Comparison of ENCODE assay signal across 24 cellular contexts in genomic region chrX:27740933-27741332, GRCh38.
DNase-seq lines count a peak whose midpoint lies in the region; ATAC-seq, FAIRE-seq and TF ChIP-seq lines count a peak whose summit lies in the region.
"Had no signal": no experiment of that assay in that cellular context is flagged by ENCODE, and none has a peak within 500 bp of the region (broad histone marks: within the 10 kb centered on the region; RNA-seq: fewer than 3 reads in every experiment).

No MANE protein-coding gene starts in this region.

- TF ChIP-seq EP300 in HepG2 (IDR thresholded peaks at IDR 0.05; ENCODE audit: low read depth in 2 of 2, low read length in 2 of 2): no peak
- no peak for TF ChIP-seq EP300 in HepG2 (CRISPR knock-in tag; IDR thresholded peaks at IDR 0.05; ENCODE audit: borderline replicate concordance)
- no peak for TF ChIP-seq EP300 in K562 (IDR thresholded peaks at IDR 0.05; ENCODE audit: low read length)

- no peak for FAIRE-seq in HepG2 (lab: Jason Lieb, UNC)
- no peak for FAIRE-seq in K562 (lab: Jason Lieb, UNC)
- FAIRE-seq: GM12878, GM12892, GM18507 had no signal

- H2AFZ ChIP-seq in HepG2 (ENCODE audit: low read length) (no peak overlapping the region), K562 (ENCODE audit: low read depth, low read length) (no peak overlapping the region)

- H3K4me2 ChIP-seq in HepG2 (ENCODE audit: low read depth, low read length): no peak overlapping the region
- H3K4me2 ChIP-seq in K562 (ENCODE audit: insufficient read depth, low read length): no peak overlapping the region
- H3K4me2 ChIP-seq: BLaER1 had no signal

- H4K20me1 ChIP-seq in HepG2 (ENCODE audit: insufficient read depth, low read length) (no peaks in the 10 kb centered on the region), K562 (replicated peaks; ENCODE audit: control insufficient read depth, insufficient read depth, low read length) (no peaks in the 10 kb centered on the region)
- H4K20me1 ChIP-seq: BLaER1 had no signal

- CTCF ChIA-PET in HepG2 (lab: Yijun Ruan, JAX; ENCODE audit: low intra/inter-chr PET ratio, low total read pairs): no interaction called here
- CTCF ChIA-PET in K562 (lab: Yijun Ruan, JAX; ENCODE audit: low intra/inter-chr PET ratio): no interaction called here

- intact Hi-C loops in HepG2 (cut with micrococcal nuclease; ENCODE audit: unreplicated experiment): no loop called here
- intact Hi-C loops in right lobe of liver (cut with DNase I): no loop called here
- intact Hi-C loops in K562 (cut with micrococcal nuclease): loop anchor here (5.0 kb wide), 1 partner anchor 166 kb away; no protein-coding TSS in a partner anchor

- ATAC-seq in HepG2 (no peak), right lobe of liver (no peak), K562 (no peak)
- ATAC-seq: GM12878 had no signal

- H3K9ac ChIP-seq in HepG2 (ENCODE audit: insufficient read depth, low read depth, low read length) (no peak overlapping the region), K562 (ENCODE audit: insufficient read depth in 1 of 2, low read depth in 2 of 2, low read length in 2 of 2) (no peak overlapping the region)
- H3K9ac ChIP-seq: BLaER1 had no signal

- H3K4me3 ChIP-seq in HepG2 (replicated peaks in 1 of 3; ENCODE audit: insufficient read depth in 1 of 3, low read depth in 2 of 3, low read length in 3 of 3) (no peak overlapping the region), right lobe of liver (no peak overlapping the region), K562 (no peak overlapping the region), HAP-1 (no peak overlapping the region)
- H3K4me3 ChIP-seq: BLaER1, GM12878 had no signal

- no peaks in the 10 kb centered on the region for H3K9me3 ChIP-seq in HepG2 (ENCODE audit: low read length)
- no peaks in the 10 kb centered on the region for H3K9me3 ChIP-seq in right lobe of liver
- H3K9me3 ChIP-seq in K562 (replicated peaks; ENCODE audit: control insufficient read depth, insufficient read depth, low read depth, low read length): no peaks in the 10 kb centered on the region
- no peaks in the 10 kb centered on the region for H3K9me3 ChIP-seq in HAP-1
- H3K9me3 ChIP-seq: BE2C, BLaER1 had no signal

- H3K27me3 ChIP-seq in HepG2 (ENCODE audit: control insufficient read depth in 1 of 2, insufficient read depth in 2 of 2, low read length in 2 of 2): no peaks in the 10 kb centered on the region
- no peaks in the 10 kb centered on the region for H3K27me3 ChIP-seq in right lobe of liver
- no peaks in the 10 kb centered on the region for H3K27me3 ChIP-seq in K562 (ENCODE audit: control insufficient read depth in 2 of 2, insufficient read depth in 2 of 2, low read length in 2 of 2)
- H3K27me3 ChIP-seq in HAP-1 (ENCODE audit: low read depth): no peaks in the 10 kb centered on the region
- H3K27me3 ChIP-seq: BE2C had no signal

- WGBS in HepG2 (ENCODE audit: low lambda C conversion rate): 23% methylated on average over 5 of the region's 5 CpGs
- 70% methylated on average over 5 of the region's 5 CpGs for WGBS in right lobe of liver (ENCODE audit: insufficient coverage, low coverage, low lambda C conversion rate, missing lambda C conversion rate)
- WGBS in K562 (ENCODE audit: insufficient coverage, low coverage, missing lambda C conversion rate): 0% methylated on average over 3 of the region's 5 CpGs

- H3K36me3 ChIP-seq in HepG2 (replicated peaks in 1 of 2; ENCODE audit: control insufficient read depth in 1 of 2, insufficient read depth in 2 of 2, low read length in 2 of 2) (no peaks in the 10 kb centered on the region), right lobe of liver (no peaks in the 10 kb centered on the region), K562 (ENCODE audit: control insufficient read depth, insufficient read depth, low read length) (no peaks in the 10 kb centered on the region), HAP-1 (replicated peaks) (no peaks in the 10 kb centered on the region)
- H3K36me3 ChIP-seq: BE2C, BLaER1 had no signal

- TF ChIP-seq RAD21 in HepG2 (CRISPR knock-in tag; IDR thresholded peaks at IDR 0.05): no peak
- no peak for TF ChIP-seq RAD21 in K562 (CRISPR knock-in tag; conservative IDR thresholded peaks at IDR 0.05 in 1 of 2, IDR thresholded peaks at IDR 0.05 in 1 of 2)

- H3K4me1 ChIP-seq in HepG2 (ENCODE audit: insufficient read depth, low read length): no peaks in the 10 kb centered on the region
- no peaks in the 10 kb centered on the region for H3K4me1 ChIP-seq in right lobe of liver
- no peaks in the 10 kb centered on the region for H3K4me1 ChIP-seq in K562 (replicated peaks in 1 of 2; ENCODE audit: control insufficient read depth in 2 of 2, insufficient read depth in 2 of 2, low read length in 2 of 2)
- no peaks in the 10 kb centered on the region for H3K4me1 ChIP-seq in HAP-1
- H3K4me1 ChIP-seq: BE2C, BLaER1 had no signal

- TF ChIP-seq POLR2A in HepG2 (IDR thresholded peaks at IDR 0.05; ENCODE audit: insufficient read depth in 1 of 2, low read depth in 2 of 2, low read length in 2 of 2) (no peak), right lobe of liver (IDR thresholded peaks at IDR 0.05) (no peak), K562 (conservative IDR thresholded peaks at IDR 0.05) (no peak)

- H3K9me1 ChIP-seq in K562 (ENCODE audit: control insufficient read depth, insufficient read depth, low read length): no peaks in the 10 kb centered on the region

- no peaks in the 10 kb centered on the region for H3K79me2 ChIP-seq in HepG2 (ENCODE audit: insufficient read depth, low read length)
- H3K79me2 ChIP-seq in K562 (ENCODE audit: control insufficient read depth, insufficient read depth, low read length): no peaks in the 10 kb centered on the region

- no peak overlapping the region for H3K27ac ChIP-seq in HepG2 (ENCODE audit: extremely low read length, insufficient read depth, low read length)
- H3K27ac ChIP-seq in right lobe of liver: no peak overlapping the region
- no peak overlapping the region for H3K27ac ChIP-seq in K562 (ENCODE audit: extremely low read depth, low read depth, low read length)
- H3K27ac ChIP-seq: 22Rv1, BLaER1 had no signal

- no peak for DNase-seq in HepG2 (ENCODE audit: low spot score)
- no peak for DNase-seq in right lobe of liver
- DNase-seq in K562 (ENCODE audit: extremely low read depth in 1 of 4, low spot score in 3 of 4): no peak
- DNase-seq in stimulated activated CD4-positive, alpha-beta T cell treated with anti-CD3 and anti-CD28 coated beads, Interleukin-4, amount 100 ng/mL, for 1 hour: no peak
- no peak for DNase-seq in HAP-1 (ENCODE audit: low spot score in 2 of 2)
- DNase-seq: ACHN; BE2C; C1 segment of cervical spinal cord; CD4-positive, alpha-beta memory T cell; CD4-positive, CD25-positive, alpha-beta regulatory T cell; CD8-positive, alpha-beta memory T cell; COR-L47; DMS 273 treated with DMSO at 0.1 percent for 48 hours; DMS153; DMS53; DMS79; DND-41; EL; GDM1 had no signal

- POLR2A ChIA-PET in HepG2 (lab: Yijun Ruan, JAX): no interaction called here
- POLR2A ChIA-PET in K562 (lab: Yijun Ruan, JAX): no interaction called here

- in situ Hi-C loops in HepG2 (cut with HindIII; ENCODE audit: extremely low pct_ligation_motif_present, low pct_unique_long_range_greater_than_20kb) (no loop called here), K562 (cut with MboI) (no loop called here), HAP-1 (cut with MboI; ENCODE audit: low sequenced_read_pairs) (no loop called here)

- TF ChIP-seq CTCF in HepG2 (CRISPR knock-in tag; IDR thresholded peaks at IDR 0.05): no peak
- no peak for TF ChIP-seq CTCF in right lobe of liver (IDR thresholded peaks at IDR 0.05)
- TF ChIP-seq CTCF in K562 (IDR thresholded peaks at IDR 0.05 in 2 of 3, conservative IDR thresholded peaks at IDR 0.05 in 1 of 3; ENCODE audit: insufficient read depth in 2 of 3, low read depth in 1 of 3, low read length in 3 of 3): no peak

- BruUV-seq in HepG2 (replicated peaks; lab: Mats Ljungman, UMichigan): no TSS peak
- no TSS peak for BruUV-seq in K562 (replicated peaks; lab: Mats Ljungman, UMichigan)

TF ChIP-seq in HepG2, 621 proteins besides CTCF, POLR2A, EP300 and RAD21:
- TF ChIP-seq ZNF138 (CRISPR knock-in tag; IDR thresholded peaks at IDR 0.05; ENCODE audit: low read depth) (no peak), CC2D1A (CRISPR knock-in tag; IDR thresholded peaks at IDR 0.05) (no peak), RFX5 (IDR thresholded peaks at IDR 0.05; ENCODE audit: low read depth, low read length) (no peak), ZNF441 (CRISPR knock-in tag; IDR thresholded peaks at IDR 0.05; ENCODE audit: borderline replicate concordance) (no peak), ZFP90 (CRISPR knock-in tag; IDR thresholded peaks at IDR 0.05; ENCODE audit: borderline replicate concordance) (no peak), MAFF (IDR thresholded peaks at IDR 0.05; ENCODE audit: low read depth, low read length) (peak; percentile 38; the same call in 1 of the 2 replicates), MAFK (conservative IDR thresholded peaks at IDR 0.05 in 1 of 2, IDR thresholded peaks at IDR 0.05 in 1 of 2; ENCODE audit: low read length in 2 of 2) (peak in 1 of 2 experiments; percentile 65; a peak in 2 of 4 replicates)
TF ChIP-seq in HepG2: peak in this region for 2.

TF ChIP-seq in K562, 482 proteins besides CTCF, POLR2A, EP300 and RAD21:
- TF ChIP-seq TEAD2 (tag; IDR thresholded peaks at IDR 0.05) (no peak), ZNF316 (IDR thresholded peaks at IDR 0.05) (peak; percentile 22; the same call in 1 of the 2 replicates)

Comparison
In these comparisons a context has a peak if more than half of its experiments do, and no peak if none do; other contexts are left out.
1. Of the 241 proteins assayed by ChIP-seq in both HepG2 and K562: peak only in HepG2: MAFF; only in K562: none; in both: none; in neither: 239; mixed calls (peak in some experiments, not most) for 1.